ENCODE assay signal across 8 cellular contexts in genomic region chr5:54905942-54906537, GRCh38.
DNase-seq lines count a peak whose midpoint lies in the region; ATAC-seq, FAIRE-seq and TF ChIP-seq lines count a peak whose summit lies in the region.

No MANE protein-coding gene starts in this region.

- H3K27me3 ChIP-seq in NT2/D1 (ENCODE audit: insufficient read depth, insufficient read length) (no peaks in the 10 kb centered on the region), upper lobe of left lung (no peaks in the 10 kb centered on the region)

- H3K4me1 ChIP-seq in NT2/D1 (ENCODE audit: insufficient read depth, insufficient read length) = no peaks in the 10 kb centered on the region
- H3K4me1 ChIP-seq in upper lobe of left lung = no peaks in the 10 kb centered on the region

- no peak overlapping the region for H3K9ac ChIP-seq in NT2/D1 (ENCODE audit: insufficient read length, low read depth)

- 1 to 4% methylated on average over 3 of the region's 3 CpGs for WGBS in upper lobe of left lung, 2 donors

- no peak for ATAC-seq in upper lobe of left lung (ENCODE audit: low FRiP score in 2 of 2)

- DNase-seq in GM10266 (ENCODE audit: extremely low spot score) (no peak), NT2/D1 (ENCODE audit: low read depth, low spot score) (peak; percentile 44), activated T-cell treated with anti-CD3 and anti-CD28 coated beads for 4 hours (peak; percentile 54), fibroblast of gingiva (ENCODE audit: low read depth) (peak; percentile 68), nucleus accumbens (lab: John Stamatoyannopoulos, UW) (peak in 29 of 56 donors; percentile 2 to 78 (median 14)), upper lobe of left lung (no peak), GM12891 (ENCODE audit: insufficient read length, low spot score) (no peak)

- no peak for TF ChIP-seq EP300 in upper lobe of left lung (IDR thresholded peaks at IDR 0.05)

- H3K36me3 ChIP-seq in NT2/D1 (ENCODE audit: insufficient read depth, insufficient read length, low read length) = no peaks in the 10 kb centered on the region
- no peaks in the 10 kb centered on the region for H3K36me3 ChIP-seq in upper lobe of left lung

- H3K4me3 ChIP-seq in NT2/D1 (ENCODE audit: insufficient read length, low read depth) = no peak overlapping the region
- no peak overlapping the region for H3K4me3 ChIP-seq in upper lobe of left lung

- TF ChIP-seq POLR2A in upper lobe of left lung (IDR thresholded peaks at IDR 0.05) (no peak), GM12891 (IDR thresholded peaks at IDR 0.05; ENCODE audit: low read depth, low read length) (no peak)

- no peak overlapping the region for H3K27ac ChIP-seq in upper lobe of left lung

- H3K9me3 ChIP-seq in NT2/D1 (ENCODE audit: insufficient read depth, low read length) (no peaks in the 10 kb centered on the region), upper lobe of left lung (no peaks in the 10 kb centered on the region)

- FAIRE-seq in A204.1 (lab: Jason Lieb, UNC) (peak; percentile 97), GM12891 (lab: Jason Lieb, UNC) (no peak)

- TF ChIP-seq CTCF in GM10266 (IDR thresholded peaks at IDR 0.05; ENCODE audit: control insufficient read depth, insufficient read depth, low read depth, missing control alignments) = peak; percentile 61
- TF ChIP-seq CTCF in upper lobe of left lung (IDR thresholded peaks at IDR 0.05) = peak; percentile 25 to 63 (median 56)

TF ChIP-seq in GM12891, 5 proteins besides CTCF, POLR2A, EP300 and RAD21:
- TF ChIP-seq TAF1 (IDR thresholded peaks at IDR 0.05; ENCODE audit: low read depth, low read length) = no peak
- TF ChIP-seq PAX5 (IDR thresholded peaks at IDR 0.05; ENCODE audit: insufficient read depth, low read length, severe bottlenecking) = no peak
- TF ChIP-seq SPI1 (IDR thresholded peaks at IDR 0.05; ENCODE audit: low read depth, low read length) = no peak
- no peak for TF ChIP-seq POLR2AphosphoS5 (IDR thresholded peaks at IDR 0.05; ENCODE audit: low read depth, low read length)
- TF ChIP-seq POU2F2 (IDR thresholded peaks at IDR 0.05; ENCODE audit: low read depth, low read length) = no peak

Comparison
In these comparisons a context has a peak if more than half of its experiments do, and no peak if none do; other contexts are left out.
1. DNase-seq: peak in NT2/D1 (single experiment), activated T-cell treated with anti-CD3 and anti-CD28 coated beads for 4 hours (single experiment), fibroblast of gingiva (single experiment) and nucleus accumbens (29 of 56); none in GM10266 (single experiment), upper lobe of left lung (0 of 2) and GM12891 (single experiment).